1 cellular context compared by ENCODE assay signal in genomic region chr5:83490203-83490602, GRCh38.
TF ChIP-seq lines count a peak whose summit lies in the region.

No MANE protein-coding gene starts in this region.

TF ChIP-seq in HepG2, 621 proteins besides CTCF, POLR2A, EP300 and RAD21:
- TF ChIP-seq CREB1 (IDR thresholded peaks at IDR 0.05) (peak; percentile 68; the same call in 1 of the 2 replicates), CREB1 (CRISPR knock-in tag; IDR thresholded peaks at IDR 0.05) (no peak), ZNF598 (CRISPR knock-in tag; IDR thresholded peaks at IDR 0.05; ENCODE audit: borderline replicate concordance) (no peak), NCOA1 (CRISPR knock-in tag; IDR thresholded peaks at IDR 0.05) (no peak), ZNF382 (CRISPR knock-in tag; IDR thresholded peaks at IDR 0.05; ENCODE audit: borderline replicate concordance) (no peak), GFI1 (CRISPR knock-in tag; IDR thresholded peaks at IDR 0.05; ENCODE audit: borderline replicate concordance) (no peak)
